8 cellular contexts compared by ENCODE assay signal in genomic region chr17:42132941-42133340, GRCh38.
DNase-seq lines count a peak whose midpoint lies in the region; ATAC-seq lines count a peak whose summit lies in the region.

No MANE protein-coding gene starts in this region.

- H3K4me3 Mint-ChIP-seq in activated naive CD8-positive, alpha-beta T cell treated with anti-CD3 and anti-CD28 coated beads, Interleukin-2, amount 50 U/mL, for 24 hours: peak overlapping the region; percentile 16
- H3K4me3 Mint-ChIP-seq in stimulated activated memory B cell treated with anti-CD40 and anti-IgM and Interleukin-4, amounts not matched to agents 10 μg/mL and 1 μg/mL and 100 μg/mL, for 72 hours: peak overlapping the region; percentile 4

- peak; percentile 91 for DNase-seq in ACHN
- peak; percentile 94 for DNase-seq in NCI-H2107 treated with DMSO at 0.1 percent for 48 hours (lab: John Stamatoyannopoulos, UW; ENCODE audit: unreplicated experiment)
- DNase-seq in activated naive CD8-positive, alpha-beta T cell treated with anti-CD3 and anti-CD28 coated beads, Interleukin-2, amount 50 U/mL, for 24 hours: peak; percentile 40
- DNase-seq in hippocampal formation (lab: John Stamatoyannopoulos, UW): peak; percentile 70 to 85
- no peak for DNase-seq in NCI-H2171 (lab: John Stamatoyannopoulos, UW)
- DNase-seq in NCI-H226: no peak

- H3K27me3 Mint-ChIP-seq in activated naive CD8-positive, alpha-beta T cell treated with anti-CD3 and anti-CD28 coated beads, Interleukin-2, amount 50 U/mL, for 24 hours: no peaks in the 10 kb centered on the region
- H3K27me3 Mint-ChIP-seq in stimulated activated memory B cell treated with anti-CD40 and anti-IgM and Interleukin-4, amounts not matched to agents 10 μg/mL and 1 μg/mL and 100 μg/mL, for 72 hours: no peaks in the 10 kb centered on the region

- peaks cover 32% of the 10 kb centered on the region for H3K36me3 Mint-ChIP-seq in activated naive CD8-positive, alpha-beta T cell treated with anti-CD3 and anti-CD28 coated beads, Interleukin-2, amount 50 U/mL, for 24 hours (ENCODE audit: low read depth)
- H3K36me3 Mint-ChIP-seq in stimulated activated memory B cell treated with anti-CD40 and anti-IgM and Interleukin-4, amounts not matched to agents 10 μg/mL and 1 μg/mL and 100 μg/mL, for 72 hours: peaks cover 62% of the 10 kb centered on the region

- peak overlapping the region; percentile 19 for H3K27ac Mint-ChIP-seq in activated naive CD8-positive, alpha-beta T cell treated with anti-CD3 and anti-CD28 coated beads, Interleukin-2, amount 50 U/mL, for 24 hours
- peak overlapping the region; percentile 34 for H3K27ac Mint-ChIP-seq in stimulated activated memory B cell treated with anti-CD40 and anti-IgM and Interleukin-4, amounts not matched to agents 10 μg/mL and 1 μg/mL and 100 μg/mL, for 72 hours

- in situ Hi-C loops in ACHN (cut with HindIII; ENCODE audit: low pct_ligation_motif_present, low pct_unique_long_range_greater_than_20kb, low sequenced_read_pairs): no loop called here

- no peaks in the 10 kb centered on the region for H3K9me3 Mint-ChIP-seq in activated naive CD8-positive, alpha-beta T cell treated with anti-CD3 and anti-CD28 coated beads, Interleukin-2, amount 50 U/mL, for 24 hours
- no peaks in the 10 kb centered on the region for H3K9me3 Mint-ChIP-seq in stimulated activated memory B cell treated with anti-CD40 and anti-IgM and Interleukin-4, amounts not matched to agents 10 μg/mL and 1 μg/mL and 100 μg/mL, for 72 hours

- peaks cover 66% of the 10 kb centered on the region for H3K4me1 Mint-ChIP-seq in activated naive CD8-positive, alpha-beta T cell treated with anti-CD3 and anti-CD28 coated beads, Interleukin-2, amount 50 U/mL, for 24 hours
- peaks cover 63% of the 10 kb centered on the region for H3K4me1 Mint-ChIP-seq in stimulated activated memory B cell treated with anti-CD40 and anti-IgM and Interleukin-4, amounts not matched to agents 10 μg/mL and 1 μg/mL and 100 μg/mL, for 72 hours

- peak; percentile 24 for ATAC-seq in GM19397 (IDR thresholded peaks at IDR 0.05; ENCODE audit: unreplicated experiment)
- ATAC-seq in activated naive CD8-positive, alpha-beta T cell treated with anti-CD3 and anti-CD28 coated beads, Interleukin-2, amount 50 U/mL, for 24 hours: peak; percentile 81
- ATAC-seq in stimulated activated memory B cell treated with anti-CD40 and anti-IgM and Interleukin-4, amounts not matched to agents 10 μg/mL and 1 μg/mL and 100 μg/mL, for 72 hours: peak; percentile 72

Comparison
In these comparisons a context has a peak if more than half of its experiments do, and no peak if none do; other contexts are left out.
1. DNase-seq: peak in ACHN (single experiment), NCI-H2107 treated with DMSO at 0.1 percent for 48 hours (single experiment), activated naive CD8-positive, alpha-beta T cell treated with anti-CD3 and anti-CD28 coated beads, Interleukin-2, amount 50 U/mL, for 24 hours (single experiment) and hippocampal formation (2 of 2); none in NCI-H2171 (single experiment) and NCI-H226 (single experiment).
2. ATAC-seq: peak in every context shown above with its lines; median percentile 81 in activated naive CD8-positive, alpha-beta T cell treated with anti-CD3 and anti-CD28 coated beads, Interleukin-2, amount 50 U/mL, for 24 hours; 72 in stimulated activated memory B cell treated with anti-CD40 and anti-IgM and Interleukin-4, amounts not matched to agents 10 μg/mL and 1 μg/mL and 100 μg/mL, for 72 hours; 24 in GM19397.